ENCODE assay signal across 8 cellular contexts in the genomic region with DNA sequence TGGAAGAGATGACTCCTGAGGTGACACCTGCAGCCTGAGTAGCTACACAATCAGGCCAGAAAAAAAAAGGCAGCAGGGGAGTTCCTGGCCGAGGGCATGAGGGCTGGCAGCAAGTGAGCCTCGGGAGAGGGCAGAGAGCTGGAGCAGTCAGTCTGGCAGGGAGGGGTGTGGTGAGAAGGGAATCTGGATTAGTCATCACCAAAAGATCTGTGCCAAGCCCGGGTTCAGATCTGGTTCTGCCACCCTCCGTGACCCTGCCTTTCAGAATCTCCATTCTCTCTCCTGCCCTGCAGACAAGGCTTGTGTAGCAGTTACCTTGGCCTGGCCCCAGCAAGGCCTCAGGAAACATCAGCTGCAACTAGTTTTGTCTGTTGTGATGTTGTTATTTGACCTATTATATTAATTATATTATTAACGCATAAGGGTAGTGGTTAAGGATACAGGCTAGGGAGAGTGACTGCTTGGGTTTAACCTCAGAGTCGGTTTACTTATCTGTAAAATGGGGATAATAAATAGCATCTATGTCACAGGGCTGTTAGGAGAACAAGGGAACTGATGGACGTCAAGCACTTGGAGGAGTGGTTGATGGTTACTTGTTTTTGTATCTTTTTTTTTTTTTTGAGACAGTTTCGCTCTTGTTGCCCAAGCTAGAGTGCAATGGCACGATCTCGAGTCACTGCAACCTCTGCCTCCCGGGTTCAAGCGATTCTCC. TPM values are rescaled to one million over a fixed set of nuclear protein-coding genes. Genes with fewer than 3 reads are reported as not detected.
DNase-seq lines count a peak whose midpoint lies in the region; TF ChIP-seq lines count a peak whose summit lies in the region.

No MANE protein-coding gene starts in this region.

- H3K27me3 ChIP-seq in SJSA1 (replicated peaks): no peaks in the 10 kb centered on the region
- no peaks in the 10 kb centered on the region for H3K27me3 ChIP-seq in skeletal muscle satellite cell (ENCODE audit: control insufficient read depth, insufficient read depth, low read length)

- in situ Hi-C loops in GM13977 (cut with MboI; ENCODE audit: low pct_unique_long_range_greater_than_20kb, low sequenced_read_pairs, unreplicated experiment): no loop called here

- H3K36me3 ChIP-seq in SJSA1 (peaks cover 15% of the 10 kb centered on the region), skeletal muscle satellite cell (ENCODE audit: insufficient read depth, low read length) (peaks cover 13% of the 10 kb centered on the region)

- peak overlapping the region; percentile 80 for H3K4me2 ChIP-seq in skeletal muscle satellite cell (ENCODE audit: low read length)

- H3K9ac ChIP-seq in skeletal muscle satellite cell (ENCODE audit: low read depth, low read length): peak overlapping the region; percentile 66

- peaks cover 27% of the 10 kb centered on the region for H3K4me1 Mint-ChIP-seq in T-helper 1 cell treated with Interleukin-12 subunit alpha and Interleukin-12 subunit beta and Interleukin-4 antibody, amounts not matched to agents 30 μg/mL and 1 μg/mL, for 36 hours (ENCODE audit: low read depth)

- H3K9me3 ChIP-seq in SJSA1 (replicated peaks) (no peaks in the 10 kb centered on the region), skeletal muscle satellite cell (replicated peaks; ENCODE audit: low read length) (no peaks in the 10 kb centered on the region)

- no peak overlapping the region for H3K4me3 Mint-ChIP-seq in T-helper 1 cell treated with Interleukin-12 subunit alpha and Interleukin-12 subunit beta and Interleukin-4 antibody, amounts not matched to agents 30 μg/mL and 1 μg/mL, for 36 hours

- H3K27ac ChIP-seq in SJSA1: no peak overlapping the region

- no peak overlapping the region for H3K4me3 ChIP-seq in SJSA1
- no peak overlapping the region for H3K4me3 ChIP-seq in foreskin fibroblast (ENCODE audit: low read depth in 1 of 2, low read length in 2 of 2)
- H3K4me3 ChIP-seq in skeletal muscle satellite cell (ENCODE audit: low read length): peak overlapping the region; percentile 48

- H3K27me3 Mint-ChIP-seq in T-helper 1 cell treated with Interleukin-12 subunit alpha and Interleukin-12 subunit beta and Interleukin-4 antibody, amounts not matched to agents 30 μg/mL and 1 μg/mL, for 36 hours (ENCODE audit: low read depth): no peaks in the 10 kb centered on the region

- H3K4me1 ChIP-seq in SJSA1 (replicated peaks) (peaks cover 29% of the 10 kb centered on the region), skeletal muscle satellite cell (ENCODE audit: control insufficient read depth, insufficient read depth, low read length) (peaks cover 37% of the 10 kb centered on the region)

- H3K36me3 Mint-ChIP-seq in T-helper 1 cell treated with Interleukin-12 subunit alpha and Interleukin-12 subunit beta and Interleukin-4 antibody, amounts not matched to agents 30 μg/mL and 1 μg/mL, for 36 hours (ENCODE audit: low read depth): peaks cover 10% of the 10 kb centered on the region

- TF ChIP-seq CTCF in foreskin fibroblast (IDR thresholded peaks at IDR 0.05; ENCODE audit: low read depth, low read length) (no peak), GM13977 (IDR thresholded peaks at IDR 0.05; ENCODE audit: extremely low read depth, insufficient read depth, missing control alignments) (no peak)

- H3K27ac Mint-ChIP-seq in T-helper 1 cell treated with Interleukin-12 subunit alpha and Interleukin-12 subunit beta and Interleukin-4 antibody, amounts not matched to agents 30 μg/mL and 1 μg/mL, for 36 hours: peak overlapping the region; percentile 63

- no peaks in the 10 kb centered on the region for H3K9me3 Mint-ChIP-seq in T-helper 1 cell treated with Interleukin-12 subunit alpha and Interleukin-12 subunit beta and Interleukin-4 antibody, amounts not matched to agents 30 μg/mL and 1 μg/mL, for 36 hours

- DNase-seq in T-helper 1 cell (no peak), SJSA1 (ENCODE audit: low read depth in 1 of 2, low spot score in 2 of 2) (peak; percentile 14 to 69), foreskin fibroblast (peak; percentile 74 to 87), T-helper 9 cell (no peak), GM13977 (ENCODE audit: low spot score) (no peak), superior temporal gyrus (ENCODE audit: extremely low spot score) (no peak)

RNA-seq across cellular contexts. Expression of a gene that starts 2.7 kb away (rescaled TPM):
- total RNA-seq in SJSA1 (2014; rRNA removed; shearing (Covaris generic)): 241 and 466 TPM in 2 replicates
- 257 and 281 TPM in 2 replicates for total RNA-seq in skeletal muscle satellite cell (2012; rRNA removed)

RNA-seq across cellular contexts. Expression of a gene that starts 15.1 kb away (rescaled TPM):
- not detected in 2 replicates for total RNA-seq in SJSA1 (2014; rRNA removed; shearing (Covaris generic))
- 3.5 and 4.8 TPM in 2 replicates for total RNA-seq in skeletal muscle satellite cell (2012; rRNA removed)

RNA-seq across cellular contexts. Expression of a gene that starts 21.9 kb away (rescaled TPM):
- total RNA-seq in SJSA1 (2014; rRNA removed; shearing (Covaris generic)): 305 and 427 TPM in 2 replicates
- 162 and 206 TPM in 2 replicates for total RNA-seq in skeletal muscle satellite cell (2012; rRNA removed)

RNA-seq across cellular contexts. Expression of a gene that starts 22.5 kb away (rescaled TPM):
- 44.8 and 91.0 TPM in 2 replicates for total RNA-seq in SJSA1 (2014; rRNA removed; shearing (Covaris generic))
- 42.3 and 53.5 TPM in 2 replicates for total RNA-seq in skeletal muscle satellite cell (2012; rRNA removed)

RNA-seq across cellular contexts. Expression of a gene that starts 26.2 kb away (rescaled TPM):
- total RNA-seq in SJSA1 (2014; rRNA removed; shearing (Covaris generic)): not detected in 2 replicates
- total RNA-seq in skeletal muscle satellite cell (2012; rRNA removed): not detected in 2 replicates

Comparison
In these comparisons a context has a peak if more than half of its experiments do, and no peak if none do; other contexts are left out.
1. DNase-seq: peak in SJSA1 (2 of 2) and foreskin fibroblast (2 of 2); none in T-helper 1 cell (0 of 5), T-helper 9 cell (single experiment), GM13977 (single experiment) and superior temporal gyrus (single experiment).